14 cellular contexts compared by ENCODE assay signal in genomic region chr17:31888124-31888523, GRCh38. TPM values are rescaled to one million over a fixed set of nuclear protein-coding genes. Genes with fewer than 3 reads are reported as not detected.
DNase-seq lines count a peak whose midpoint lies in the region; ATAC-seq and TF ChIP-seq lines count a peak whose summit lies in the region.
"Had no signal": no experiment of that assay in that cellular context is flagged by ENCODE, and none has a peak within 500 bp of the region (broad histone marks: within the 10 kb centered on the region; RNA-seq: fewer than 3 reads in every experiment).

No MANE protein-coding gene starts in this region.

- H3K9me3 Mint-ChIP-seq in chondrocyte (ENCODE audit: low read depth): no peaks in the 10 kb centered on the region

- peaks cover 81 to 99% (median 90%) of the 10 kb centered on the region in 3 donors for H3K36me3 ChIP-seq in tibial artery

- no peak overlapping the region for H3K27ac Mint-ChIP-seq in chondrocyte (ENCODE audit: unreplicated experiment)
- H3K27ac Mint-ChIP-seq: activated CD8-positive, alpha-beta memory T cell treated with anti-CD3 and anti-CD28 coated beads, Interleukin-2, amount 10 ng/mL, durations not matched to agents 7 days and 5 days had no signal

- WGBS in right cardiac atrium: 84% methylated on average over 4 of the region's 4 CpGs

- DNase-seq in left ventricle myocardium superior (no peak), right cardiac atrium (no peak), NOMO-1 treated with DMSO at 0.1 percent for 48 hours (lab: John Stamatoyannopoulos, UW; ENCODE audit: unreplicated experiment) (peak; percentile 98), chondrocyte (ENCODE audit: low spot score) (peak; percentile 19), tibial artery (peak; percentile 38 to 45), SW480 (ENCODE audit: low spot score) (no peak)
- DNase-seq: activated CD8-positive, alpha-beta memory T cell treated with anti-CD3 and anti-CD28 coated beads, Interleukin-2, amount 10 ng/mL, durations not matched to agents 7 days and 5 days; NCI-H187 treated with DMSO at 0.1 percent for 48 hours; NCI-H526; SHP77 treated with DMSO at 0.1 percent for 48 hours; stimulated activated CD4-positive, alpha-beta T cell treated with anti-CD3 and anti-CD28 coated beads, Interleukin-12 subunit alpha, Interleukin-12 subunit beta, amount 100 ng/mL, for 4 hours had no signal

- H3K9me3 ChIP-seq in right cardiac atrium (ENCODE audit: control insufficient read depth, low read length) (no peaks in the 10 kb centered on the region), tibial artery (no peaks in the 10 kb centered on the region)
- H3K9me3 ChIP-seq: pancreas had no signal

- H3K36me3 Mint-ChIP-seq in chondrocyte (ENCODE audit: low read depth): peaks cover 38% of the 10 kb centered on the region

- intact Hi-C loops in left ventricle myocardium superior (cut with micrococcal nuclease) (no loop called here), right cardiac atrium (cut with DNase I) (no loop called here), tibial artery (cut with DNase I; ENCODE audit: low total_unique reads) (no loop called here)

- ATAC-seq in left ventricle myocardium superior: peak; percentile 36
- ATAC-seq in right cardiac atrium: no peak
- no peak for ATAC-seq in GM19467 (IDR thresholded peaks at IDR 0.05; ENCODE audit: unreplicated experiment)
- ATAC-seq in HG03439 (IDR thresholded peaks at IDR 0.05; ENCODE audit: unreplicated experiment): no peak
- ATAC-seq: activated CD8-positive, alpha-beta memory T cell treated with anti-CD3 and anti-CD28 coated beads, Interleukin-2, amount 10 ng/mL, durations not matched to agents 7 days and 5 days had no signal

- no peak overlapping the region for H3K4me3 ChIP-seq in right cardiac atrium (ENCODE audit: low read length)
- H3K4me3 ChIP-seq in tibial artery: no peak overlapping the region
- H3K4me3 ChIP-seq: pancreas had no signal

- H3K4me1 Mint-ChIP-seq in chondrocyte (ENCODE audit: low read depth): no peaks in the 10 kb centered on the region

- H3K27ac ChIP-seq in right cardiac atrium (ENCODE audit: low read length) (no peak overlapping the region), tibial artery (no peak overlapping the region)
- H3K27ac ChIP-seq: pancreas had no signal

- H3K27me3 ChIP-seq in right cardiac atrium (ENCODE audit: control insufficient read depth, insufficient read depth): no peaks in the 10 kb centered on the region
- no peaks in the 10 kb centered on the region for H3K27me3 ChIP-seq in tibial artery
- H3K27me3 ChIP-seq: pancreas had no signal

- TF ChIP-seq CTCF in chondrocyte (IDR thresholded peaks at IDR 0.05): no peak
- TF ChIP-seq CTCF in tibial artery (IDR thresholded peaks at IDR 0.05): no peak

- no peaks in the 10 kb centered on the region for H3K27me3 Mint-ChIP-seq in chondrocyte (ENCODE audit: low read depth)
- H3K27me3 Mint-ChIP-seq: activated CD8-positive, alpha-beta memory T cell treated with anti-CD3 and anti-CD28 coated beads, Interleukin-2, amount 10 ng/mL, durations not matched to agents 7 days and 5 days had no signal

- H3K4me3 Mint-ChIP-seq in chondrocyte (ENCODE audit: unreplicated experiment): no peak overlapping the region
- H3K4me3 Mint-ChIP-seq: activated CD8-positive, alpha-beta memory T cell treated with anti-CD3 and anti-CD28 coated beads, Interleukin-2, amount 10 ng/mL, durations not matched to agents 7 days and 5 days had no signal

- H3K4me1 ChIP-seq in right cardiac atrium (ENCODE audit: control insufficient read depth, insufficient read depth, low read length) (no peaks in the 10 kb centered on the region), tibial artery (no peaks in the 10 kb centered on the region)
- H3K4me1 ChIP-seq: pancreas had no signal

RNA-seq across cellular contexts. Expression of gene UTP6, which starts 13.4 kb away (rescaled TPM):
- total RNA-seq in left ventricle myocardium superior (30.4 TPM), right cardiac atrium (10 to 100 TPM; 25.2 to 34.5 (median 31.5) TPM), chondrocyte (58.4 to 78.9 TPM (median 67.8 TPM) in 3 replicates)
- polyA plus RNA-seq in right cardiac atrium: 24.4 TPM

RNA-seq across cellular contexts. Expression of gene COPRS, which starts 29.1 kb away (rescaled TPM):
- total RNA-seq in left ventricle myocardium superior (57.5 TPM), right cardiac atrium (10 to 100 TPM; 42.9 to 56.1 (median 46.0) TPM), chondrocyte (40.2 to 42.6 TPM (median 42.1 TPM) in 3 replicates)
- polyA plus RNA-seq in right cardiac atrium: 57.9 TPM

RNA-seq across cellular contexts. Expression of gene SUZ12, which starts 48.7 kb away (rescaled TPM):
- total RNA-seq in left ventricle myocardium superior: 14.1 TPM
- 10 to 100 TPM; 15.3 to 17.3 (median 15.9) TPM for total RNA-seq in right cardiac atrium
- 6.6 TPM for polyA plus RNA-seq in right cardiac atrium
- total RNA-seq in chondrocyte: 19.1 to 23.6 TPM (median 19.5 TPM) in 3 replicates

Comparison
In these comparisons a context has a peak if more than half of its experiments do, and no peak if none do; other contexts are left out.
1. DNase-seq: peak in NOMO-1 treated with DMSO at 0.1 percent for 48 hours (single experiment), chondrocyte (single experiment) and tibial artery (2 of 2); none in left ventricle myocardium superior (single experiment), right cardiac atrium (0 of 3) and SW480 (single experiment).